ENCODE assay signal across 38 cellular contexts in genomic region chr17:6474376-6474775, GRCh38. TPM values are rescaled to one million over a fixed set of nuclear protein-coding genes. Genes with fewer than 3 reads are reported as not detected.
"Had no signal": no experiment of that assay in that cellular context is flagged by ENCODE, and none has a peak within 500 bp of the region (broad histone marks: within the 10 kb centered on the region; RNA-seq: fewer than 3 reads in every experiment).

No MANE protein-coding gene starts in this region.

- FAIRE-seq: colon, islet of Langerhans, urothelium cell line had no signal

- H3K9ac ChIP-seq: parathyroid adenoma had no signal

- DNase-seq: effector CD8-positive, alpha-beta T cell; endodermal cell; glutamatergic neuron; heart right ventricle; hippocampal formation; left cardiac atrium; mesendoderm; midbrain; natural killer cell; sigmoid colon; spleen; stimulated activated CD4-positive, alpha-beta T cell treated with anti-CD3 and anti-CD28 coated beads, Interleukin-4, amount 100 ng/mL, for 4 hours; stimulated activated naive CD8-positive, alpha-beta T cell treated with anti-CD3 and anti-CD28 coated beads, Interleukin-15, Interleukin-2, amounts not matched to agents 100 U/mL and 50 U/mL, for 24 hours; upper lobe of left lung had no signal

- H3K4me3 ChIP-seq: dorsolateral prefrontal cortex, gastroesophageal sphincter, heart right ventricle, left lung, sigmoid colon, spleen, thoracic aorta, tibial nerve, upper lobe of left lung had no signal

- H3K4me1 ChIP-seq: heart right ventricle, left lung, parathyroid adenoma had no signal

- H3K9me3 ChIP-seq: gastroesophageal sphincter, heart right ventricle, left lung, neutrophil, sigmoid colon, spleen, thoracic aorta, tibial nerve, upper lobe of left lung had no signal

- H2AFZ ChIP-seq: parathyroid adenoma had no signal

- H3K79me2 ChIP-seq: parathyroid adenoma had no signal

- H3K27ac ChIP-seq: epithelial cell of prostate, foreskin keratinocyte, heart right ventricle, left lung, neutrophil, parathyroid adenoma, thoracic aorta, tibial nerve, upper lobe of left lung had no signal

- ATAC-seq: gastroesophageal sphincter; heart right ventricle; left cardiac atrium; left lung; natural killer cell; stimulated activated memory B cell treated with anti-CD40 and anti-IgM and Interleukin-4, amounts not matched to agents 10 μg/mL and 1 μg/mL and 100 μg/mL, for 72 hours; stimulated activated naive CD8-positive, alpha-beta T cell treated with anti-CD3 and anti-CD28 coated beads, Interleukin-15, Interleukin-2, amounts not matched to agents 100 U/mL and 50 U/mL, for 24 hours had no signal

- H3K27me3 ChIP-seq: dorsolateral prefrontal cortex, foreskin keratinocyte, gastroesophageal sphincter, heart right ventricle, left lung, neutrophil, sigmoid colon, spleen, tibial nerve, upper lobe of left lung had no signal

- H3K36me3 ChIP-seq: heart right ventricle, left lung, neutrophil, thoracic aorta had no signal

RNA-seq across cellular contexts. Expression of gene PIMREG, which starts 30.1 kb away (rescaled TPM):
- total RNA-seq: sigmoid colon, thoracic aorta had no signal

RNA-seq across cellular contexts. Expression of gene AIPL1, which starts 39.5 kb away (rescaled TPM):
- total RNA-seq: endodermal cell, esophagus mucosa, fibroblast of lung, foreskin keratinocyte, gastroesophageal sphincter, heart right ventricle, kidney epithelial cell, left cardiac atrium, left lung, lower leg skin, lung microvascular endothelial cell, mucosa of gallbladder, myocyte, natural killer cell, omental fat pad, progenitor cell of endocrine pancreas, sigmoid colon, skeletal muscle tissue, thoracic aorta, tibial nerve, upper lobe of left lung had no signal
- polyA plus RNA-seq: foreskin keratinocyte, neural cell, sigmoid colon had no signal
